Comparison of ENCODE assay signal across 26 cellular contexts in genomic region chr20:57669626-57670025, GRCh38. TPM values are rescaled to one million over a fixed set of nuclear protein-coding genes. Genes with fewer than 3 reads are reported as not detected.
"Had no signal": no experiment of that assay in that cellular context is flagged by ENCODE, and none has a peak within 500 bp of the region (broad histone marks: within the 10 kb centered on the region; RNA-seq: fewer than 3 reads in every experiment).

No MANE protein-coding gene starts in this region.

- H3K9me3 Mint-ChIP-seq: nephron; stimulated activated naive B cell treated with anti-CD40 and anti-IgM and Interleukin-4, amounts not matched to agents 10 μg/mL and 1 μg/mL and 100 μg/mL, for 72 hours; stimulated activated naive CD8-positive, alpha-beta T cell treated with anti-CD3 and anti-CD28 coated beads, Interleukin-15, amount 100 ng/mL, for 72 hours had no signal

- H3K4me3 Mint-ChIP-seq: nephron; stimulated activated naive B cell treated with anti-CD40 and anti-IgM and Interleukin-4, amounts not matched to agents 10 μg/mL and 1 μg/mL and 100 μg/mL, for 72 hours; stimulated activated naive CD8-positive, alpha-beta T cell treated with anti-CD3 and anti-CD28 coated beads, Interleukin-15, amount 100 ng/mL, for 72 hours had no signal

- H3K27ac ChIP-seq: dorsolateral prefrontal cortex, heart left ventricle, sigmoid colon, skin epidermis, testis, tibial nerve, upper lobe of right lung, vagina had no signal

- H3K27me3 ChIP-seq: dorsolateral prefrontal cortex, heart left ventricle, sigmoid colon, testis, tibial nerve, upper lobe of right lung, vagina had no signal

- ATAC-seq: heart left ventricle; left ventricle myocardium superior; stimulated activated naive B cell treated with anti-CD40 and anti-IgM and Interleukin-4, amounts not matched to agents 10 μg/mL and 1 μg/mL and 100 μg/mL, for 72 hours; stimulated activated naive CD8-positive, alpha-beta T cell treated with anti-CD3 and anti-CD28 coated beads, Interleukin-15, amount 100 ng/mL, for 72 hours; upper lobe of right lung had no signal

- H3K27me3 Mint-ChIP-seq: stimulated activated naive B cell treated with anti-CD40 and anti-IgM and Interleukin-4, amounts not matched to agents 10 μg/mL and 1 μg/mL and 100 μg/mL, for 72 hours; stimulated activated naive CD8-positive, alpha-beta T cell treated with anti-CD3 and anti-CD28 coated beads, Interleukin-15, amount 100 ng/mL, for 72 hours had no signal

- DNase-seq: dorsolateral prefrontal cortex; effector CD8-positive, alpha-beta T cell; heart left ventricle; hippocampal formation; left colon; left ventricle myocardium superior; mesenchymal stem cell; midbrain; posterior cingulate gyrus; sigmoid colon; stimulated activated CD4-positive, alpha-beta T cell treated with anti-CD3 and anti-CD28 coated beads, Interleukin-2, amount 100 ng/mL, for 24 hours; stimulated activated CD4-positive, alpha-beta T cell treated with anti-CD3 and anti-CD28 coated beads, Interleukin-4, amount 100 ng/mL, for 4 hours; stimulated activated naive B cell treated with anti-CD40 and anti-IgM and Interleukin-4, amounts not matched to agents 10 μg/mL and 1 μg/mL and 100 μg/mL, for 72 hours; stimulated activated naive CD8-positive, alpha-beta T cell treated with anti-CD3 and anti-CD28 coated beads, Interleukin-15, amount 100 ng/mL, for 72 hours; testis; upper lobe of right lung had no signal

- H3K9me3 ChIP-seq: heart left ventricle, sigmoid colon, testis, tibial nerve, upper lobe of right lung, vagina had no signal

- H3K36me3 ChIP-seq: heart left ventricle, sigmoid colon, tibial nerve, upper lobe of right lung, vagina had no signal

- H3K4me1 ChIP-seq: testis had no signal

- H3K27ac Mint-ChIP-seq: stimulated activated naive B cell treated with anti-CD40 and anti-IgM and Interleukin-4, amounts not matched to agents 10 μg/mL and 1 μg/mL and 100 μg/mL, for 72 hours had no signal

- H3K4me3 ChIP-seq: dorsolateral prefrontal cortex, heart left ventricle, lung, sigmoid colon, skin epidermis, testis, tibial nerve, upper lobe of right lung, vagina had no signal

RNA-seq across cellular contexts. Expression of gene ZBP1, which starts 49.4 kb away (rescaled TPM):
- total RNA-seq: frontal cortex, glomerular endothelial cell, kidney epithelial cell, osteocyte, pulmonary artery endothelial cell had no signal
